16 cellular contexts compared by ENCODE assay signal in the genomic region with DNA sequence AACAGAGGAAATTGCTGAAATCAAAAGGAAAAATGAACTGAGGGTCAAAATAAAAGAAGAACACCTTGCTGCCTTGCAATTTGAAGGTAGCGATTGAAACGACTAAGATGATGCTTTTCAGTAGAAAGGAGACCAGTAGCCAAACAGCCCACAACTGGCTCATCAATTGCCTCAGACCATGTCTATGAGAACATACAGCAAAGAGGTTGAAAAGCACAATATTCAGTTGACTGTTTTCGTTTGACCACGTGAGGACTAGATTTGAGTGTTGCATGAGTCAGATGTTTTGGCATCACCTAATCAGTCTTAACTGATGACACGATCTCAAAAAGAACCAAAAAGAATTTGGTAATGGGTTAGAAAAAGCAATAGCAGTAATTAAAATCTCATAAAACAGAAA.
DNase-seq lines count a peak whose midpoint lies in the region; ATAC-seq and TF ChIP-seq lines count a peak whose summit lies in the region.
"Had no signal": no experiment of that assay in that cellular context is flagged by ENCODE, and none has a peak within 500 bp of the region (broad histone marks: within the 10 kb centered on the region; RNA-seq: fewer than 3 reads in every experiment).

No MANE protein-coding gene starts in this region.

- peaks cover 0 to 7% (median 4%) of the 10 kb centered on the region in 3 donors for H3K36me3 Mint-ChIP-seq in CD8-positive, alpha-beta memory T cell
- H3K36me3 Mint-ChIP-seq in T-cell = no peaks in the 10 kb centered on the region
- H3K36me3 Mint-ChIP-seq: CD14-positive monocyte had no signal

- H3K36me3 ChIP-seq in CD8-positive, alpha-beta memory T cell (ENCODE audit: insufficient read depth, low read length) = no peaks in the 10 kb centered on the region
- no peaks in the 10 kb centered on the region for H3K36me3 ChIP-seq in MM.1S (replicated peaks; ENCODE audit: insufficient read depth, low read length)

- peak overlapping the region in 5 of 7 donors; percentile 3 to 69 (median 30) for H3K4me3 Mint-ChIP-seq in CD8-positive, alpha-beta memory T cell
- H3K4me3 Mint-ChIP-seq in T-cell = no peak overlapping the region
- H3K4me3 Mint-ChIP-seq: CD14-positive monocyte had no signal

- H3K27me3 Mint-ChIP-seq in CD8-positive, alpha-beta memory T cell = peaks cover 2 to 6% of the 10 kb centered on the region in 2 donors
- H3K27me3 Mint-ChIP-seq in T-cell = no peaks in the 10 kb centered on the region

- no peaks in the 10 kb centered on the region for H3F3A ChIP-seq in MM.1S (ENCODE audit: insufficient read depth, low read length)

- intact Hi-C loops in dorsolateral prefrontal cortex (cut with DNase I) = no loop called here

- H3K9ac ChIP-seq in MM.1S (ENCODE audit: low read length) = no peak overlapping the region
- H3K9ac ChIP-seq: parathyroid adenoma had no signal

- CTCF ChIA-PET in CD8-positive, alpha-beta memory T cell (lab: Charles Lee) = no interaction called here
- CTCF ChIA-PET in T-cell (lab: Charles Lee) = no interaction called here

- peaks cover 34 to 65% (median 58%) of the 10 kb centered on the region in 3 donors for H3K4me1 Mint-ChIP-seq in CD8-positive, alpha-beta memory T cell
- H3K4me1 Mint-ChIP-seq in T-cell = peaks cover 54 to 59% (median 57%) of the 10 kb centered on the region in 3 donors

- H3K9me2 ChIP-seq in MM.1S (replicated peaks; ENCODE audit: insufficient read depth, low read length) = no peaks in the 10 kb centered on the region

- H3K27me3 ChIP-seq in CD8-positive, alpha-beta memory T cell (ENCODE audit: insufficient read depth, low read length, poor library complexity, severe bottlenecking) = no peaks in the 10 kb centered on the region
- H3K27me3 ChIP-seq in dorsolateral prefrontal cortex = no peaks in the 10 kb centered on the region
- no peaks in the 10 kb centered on the region for H3K27me3 ChIP-seq in MM.1S (replicated peaks; ENCODE audit: insufficient read depth, low read length)

- no peaks in the 10 kb centered on the region for H4K20me1 ChIP-seq in MM.1S (ENCODE audit: insufficient read depth, low read length)

- DNase-seq in AG10803 (ENCODE audit: low read depth) (peak; percentile 71), T-cell (no peak), epithelial cell of esophagus (ENCODE audit: low read depth) (peak; percentile 63), dorsolateral prefrontal cortex (no peak), MM.1S (no peak)
- DNase-seq in CD8-positive, alpha-beta memory T cell = no peak
- DNase-seq: amygdala, NCI-H1417 treated with DMSO at 0.1 percent for 48 hours, NCI-H2227 treated with DMSO at 0.1 percent for 48 hours had no signal

- no peaks in the 10 kb centered on the region for H3K9me3 ChIP-seq in CD8-positive, alpha-beta memory T cell (ENCODE audit: low read length)
- no peaks in the 10 kb centered on the region for H3K9me3 ChIP-seq in MM.1S (replicated peaks; ENCODE audit: insufficient read depth, low read length)

- peaks cover 10% of the 10 kb centered on the region for H3K4me1 ChIP-seq in CD8-positive, alpha-beta memory T cell (ENCODE audit: insufficient read depth, low read length)
- no peaks in the 10 kb centered on the region for H3K4me1 ChIP-seq in MM.1S (ENCODE audit: low read length)
- H3K4me1 ChIP-seq: parathyroid adenoma had no signal

- TF ChIP-seq CTCF in AG10803 (conservative IDR thresholded peaks at IDR 0.05; ENCODE audit: low read length) (no peak), epithelial cell of esophagus (IDR thresholded peaks at IDR 0.05; ENCODE audit: insufficient read depth, low read depth, low read length, missing control alignments) (no peak), dorsolateral prefrontal cortex (IDR thresholded peaks at IDR 0.05 in 54 of 56, conservative IDR thresholded peaks at IDR 0.05 in 2 of 56; ENCODE audit: low read depth in 1 of 56, partially characterized antibody in 56 of 56) (no peak), MM.1S (IDR thresholded peaks at IDR 0.05; ENCODE audit: low read length) (no peak)

- no peaks in the 10 kb centered on the region for H3K9me3 Mint-ChIP-seq in CD8-positive, alpha-beta memory T cell
- H3K9me3 Mint-ChIP-seq in T-cell = no peaks in the 10 kb centered on the region

- H3K4me2 ChIP-seq in MM.1S (ENCODE audit: low read depth, low read length) = no peak overlapping the region

- ATAC-seq in T-cell (replicated peaks in 1 of 4) (peak in 2 of 4 experiments; percentile 39 to 79), HG02571 (IDR thresholded peaks at IDR 0.05; ENCODE audit: unreplicated experiment) (no peak), HG02588 (IDR thresholded peaks at IDR 0.05; ENCODE audit: unreplicated experiment) (no peak)
- ATAC-seq: esophagus mucosa, K562 had no signal

- H2AFZ ChIP-seq in MM.1S (ENCODE audit: low read length) = no peak overlapping the region
- H2AFZ ChIP-seq: parathyroid adenoma had no signal

- H3K4me3 ChIP-seq in AG10803 (ENCODE audit: low read length) (no peak overlapping the region), epithelial cell of esophagus (ENCODE audit: low read length) (no peak overlapping the region), dorsolateral prefrontal cortex (no peak overlapping the region), MM.1S (ENCODE audit: low read length) (no peak overlapping the region)
- H3K4me3 ChIP-seq in CD8-positive, alpha-beta memory T cell (ENCODE audit: low read length) = no peak overlapping the region
- H3K4me3 ChIP-seq: coronary artery, K562 had no signal

- peak overlapping the region; percentile 13 to 76 (median 60) for H3K27ac Mint-ChIP-seq in CD8-positive, alpha-beta memory T cell
- H3K27ac Mint-ChIP-seq in T-cell = peak overlapping the region; percentile 60 to 72
- H3K27ac Mint-ChIP-seq: CD14-positive monocyte had no signal

- H3K79me2 ChIP-seq in MM.1S (ENCODE audit: low read length) = no peaks in the 10 kb centered on the region
- H3K79me2 ChIP-seq: parathyroid adenoma had no signal

- POLR2A ChIA-PET in CD8-positive, alpha-beta memory T cell (lab: Charles Lee) = no interaction called here
- POLR2A ChIA-PET in T-cell (lab: Charles Lee) = interaction anchor here in 1 of 2 donors (0.6 kb wide), 1 partner anchor 1574 kb away, joined by 3 read pairs; no protein-coding TSS in a partner anchor

- H3K27ac ChIP-seq in CD8-positive, alpha-beta memory T cell (ENCODE audit: low read depth, low read length) = no peak overlapping the region
- H3K27ac ChIP-seq in dorsolateral prefrontal cortex (no peak overlapping the region), MM.1S (ENCODE audit: low read length) (no peak overlapping the region)
- H3K27ac ChIP-seq: coronary artery, parathyroid adenoma had no signal

Comparison
In these comparisons a context has a peak if more than half of its experiments do, and no peak if none do; other contexts are left out.
1. DNase-seq: peak in AG10803 (single experiment) and epithelial cell of esophagus (single experiment); none in CD8-positive, alpha-beta memory T cell (0 of 5), T-cell (0 of 34), dorsolateral prefrontal cortex (0 of 10) and MM.1S (single experiment).
2. H3K4me3 Mint-ChIP-seq: peak in CD8-positive, alpha-beta memory T cell (5 of 7); none in T-cell (0 of 3).